ENCODE assay signal across 1 cellular context in the genomic region with DNA sequence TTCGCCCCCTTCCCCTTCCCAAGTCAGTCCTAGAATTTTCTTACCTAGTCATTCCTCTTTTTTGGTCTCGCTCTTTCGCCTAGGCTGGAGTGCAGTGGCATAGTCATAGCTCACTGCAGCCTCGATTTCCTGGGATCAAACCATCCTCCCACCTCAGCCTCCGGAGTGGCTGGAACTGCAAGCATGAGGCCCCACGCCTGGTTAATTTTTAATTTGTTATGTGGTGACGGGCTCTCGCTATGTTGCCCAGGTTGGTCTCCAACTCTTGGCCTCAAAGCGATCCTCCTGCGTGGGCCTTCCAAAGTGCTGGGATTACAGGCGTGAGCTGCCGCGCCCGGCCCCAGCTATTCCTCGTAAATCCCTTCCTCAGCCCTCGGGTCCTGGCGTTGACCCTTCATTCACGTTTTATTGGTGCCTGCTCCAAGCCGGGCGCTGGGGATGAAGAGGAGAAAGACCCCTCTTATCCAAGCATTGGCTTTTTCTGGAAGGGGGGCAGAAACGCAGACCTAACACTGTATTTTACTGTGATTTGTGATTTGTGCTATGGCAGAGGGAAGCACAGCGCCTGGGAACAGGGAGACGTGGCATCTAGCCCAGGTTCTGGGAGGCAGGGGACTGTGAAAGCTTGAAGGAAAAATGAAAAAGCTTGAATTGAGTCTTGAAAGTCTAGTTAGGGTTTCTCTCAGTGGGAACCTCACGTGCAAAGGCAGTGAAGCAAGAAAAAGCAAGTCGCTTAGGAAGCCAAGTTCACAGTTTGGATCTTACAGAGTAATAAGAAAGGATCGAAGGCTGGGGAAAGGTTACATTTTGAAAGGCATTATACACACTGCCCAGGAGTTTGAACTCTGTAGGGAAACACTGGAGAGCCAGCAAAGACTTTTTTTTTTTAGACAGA.
TF ChIP-seq lines count a peak whose summit lies in the region.

No MANE protein-coding gene starts in this region.

TF ChIP-seq in H1, 55 proteins besides CTCF, POLR2A, EP300 and RAD21:
- no peak for TF ChIP-seq RXRA (IDR thresholded peaks at IDR 0.05; ENCODE audit: insufficient read depth, low read depth, low read length)
- TF ChIP-seq KDM4A (IDR thresholded peaks at IDR 0.05; ENCODE audit: low read depth, low read length, severe bottlenecking) = peak; percentile 46
- 0 out of 2 replicates have a peak, but pooled peaks have one; percentile 21 for TF ChIP-seq PHF8 (conservative IDR thresholded peaks at IDR 0.05; ENCODE audit: low read depth, low read length)
